Comparison of ENCODE assay signal across 9 cellular contexts in the genomic region with DNA sequence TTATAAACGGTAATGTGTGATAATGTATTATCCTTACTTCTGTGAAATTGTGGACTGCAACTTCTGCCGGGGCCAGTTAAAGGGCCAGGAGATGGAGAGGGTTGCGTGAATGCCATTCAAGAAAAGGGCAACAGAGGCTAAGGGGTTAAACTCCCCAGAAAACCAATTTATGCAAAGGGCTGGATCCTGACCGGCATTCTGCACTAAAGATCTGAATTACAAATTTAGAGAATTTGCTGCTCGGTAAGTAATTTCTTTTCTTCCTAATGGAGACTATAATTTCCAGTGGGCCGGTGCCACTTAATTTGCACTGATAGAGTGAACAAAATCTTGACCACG.
A peak's percentile ranks its signal among the peaks of the same experiment; 100 is the strongest.
DNase-seq lines count a peak whose midpoint lies in the region; ATAC-seq and TF ChIP-seq lines count a peak whose summit lies in the region.
"Had no signal": no experiment of that assay in that cellular context is flagged by ENCODE, and none has a peak within 500 bp of the region (broad histone marks: within the 10 kb centered on the region; RNA-seq: fewer than 3 reads in every experiment).

No MANE protein-coding gene starts in this region.

- H3F3A ChIP-seq in PC-9 (ENCODE audit: insufficient read depth, low read depth) = peaks cover 13% of the 10 kb centered on the region

- ATAC-seq in right cardiac atrium = no peak
- no peak for ATAC-seq in HG03175 (IDR thresholded peaks at IDR 0.05; ENCODE audit: unreplicated experiment)
- ATAC-seq in GM19035 (IDR thresholded peaks at IDR 0.05; ENCODE audit: unreplicated experiment) = no peak
- no peak for ATAC-seq in HG02885 (IDR thresholded peaks at IDR 0.05; ENCODE audit: poor library complexity, unreplicated experiment)

- CTCF ChIA-PET in PC-9 (lab: Charles Lee) = interaction anchor here (0.5 to 1.2 kb wide), 9 partner anchors 11 to 529 kb away, joined by 3 to 11 read pairs (median 4); no protein-coding TSS in a partner anchor

- H3K36me3 ChIP-seq in PC-9 (ENCODE audit: low read depth) (no peaks in the 10 kb centered on the region), sigmoid colon (no peaks in the 10 kb centered on the region)

- no peak overlapping the region for H3K27ac ChIP-seq in PC-9
- H3K27ac ChIP-seq in right cardiac atrium (ENCODE audit: low read length) = peak overlapping the region; percentile 56
- peak overlapping the region; percentile 20 to 71 (median 62) for H3K27ac ChIP-seq in sigmoid colon

- POLR2A ChIA-PET in PC-9 (lab: Charles Lee; ENCODE audit: unreplicated experiment) = no interaction called here

- BruUV-seq in PC-9 (replicated peaks; lab: Mats Ljungman, UMichigan) = no TSS peak

- peak overlapping the region; percentile 54 for H3K4me3 ChIP-seq in GM12865 (ENCODE audit: low read depth, low read length)
- no peak overlapping the region for H3K4me3 ChIP-seq in PC-9
- H3K4me3 ChIP-seq in right cardiac atrium (ENCODE audit: low read length) = peak overlapping the region; percentile 17
- H3K4me3 ChIP-seq in sigmoid colon = no peak overlapping the region

- no peak overlapping the region for H2AFZ ChIP-seq in PC-9

- intact Hi-C loops in PC-9 (cut with micrococcal nuclease; ENCODE audit: unreplicated experiment) (loop anchor here (1.0 to 5.0 kb wide), 7 partner anchors 25 to 1628 kb away; no protein-coding TSS in a partner anchor), right cardiac atrium (cut with DNase I) (loop anchor here in 3 of 4 donors (5.0 to 10.0 kb wide), 3 partner anchors 124 to 366 kb away; no protein-coding TSS in a partner anchor), sigmoid colon (cut with DNase I) (loop anchor here (10.0 kb wide), 2 partner anchors 124 to 254 kb away; no protein-coding TSS in a partner anchor)

- no peak for TF ChIP-seq EP300 in sigmoid colon (IDR thresholded peaks at IDR 0.05)

- no peak for TF ChIP-seq POLR2A in sigmoid colon (IDR thresholded peaks at IDR 0.05)

- H3K4me1 ChIP-seq in PC-9 (replicated peaks; ENCODE audit: insufficient read depth) = peaks cover 26% of the 10 kb centered on the region
- H3K4me1 ChIP-seq in right cardiac atrium (ENCODE audit: control insufficient read depth, insufficient read depth, low read length) = peaks cover 4% of the 10 kb centered on the region
- H3K4me1 ChIP-seq in sigmoid colon = peaks cover 0 to 35% (median 23%) of the 10 kb centered on the region in 4 donors

- no peak for TF ChIP-seq CTCF in GM12865 (IDR thresholded peaks at IDR 0.05; ENCODE audit: insufficient read depth, low read depth, low read length, missing control alignments)
- TF ChIP-seq CTCF in PC-9 (conservative IDR thresholded peaks at IDR 0.05) = no peak
- TF ChIP-seq CTCF in sigmoid colon (IDR thresholded peaks at IDR 0.05) = no peak

- H3K9me2 ChIP-seq in PC-9 (ENCODE audit: insufficient read depth) = no peaks in the 10 kb centered on the region

- WGBS in right cardiac atrium = 36% methylated on average over 7 of the region's 7 CpGs
- 46 to 58% methylated on average over 7 of the region's 7 CpGs for WGBS in sigmoid colon, 2 donors

- no peak for DNase-seq in GM12865 (ENCODE audit: low read depth)
- DNase-seq in PC-9 = no peak
- DNase-seq in right cardiac atrium = no peak
- no peak for DNase-seq in sigmoid colon
- DNase-seq in NCI-H1092 treated with DMSO at 0.1 percent for 48 hours (lab: John Stamatoyannopoulos, UW) = no peak
- DNase-seq: NCI-H1417 treated with DMSO at 0.1 percent for 48 hours had no signal

- peak overlapping the region; percentile 2; the same call in 1 of the 2 replicates for H3K4me2 ChIP-seq in PC-9

- no peaks in the 10 kb centered on the region for H3K79me2 ChIP-seq in PC-9 (ENCODE audit: low read depth)

- no peaks in the 10 kb centered on the region for H4K20me1 ChIP-seq in PC-9 (ENCODE audit: insufficient read depth)

- H3K9me3 ChIP-seq in PC-9 (ENCODE audit: insufficient read depth, low read depth) = no peaks in the 10 kb centered on the region; the same call in 1 of the 2 replicates
- no peaks in the 10 kb centered on the region for H3K9me3 ChIP-seq in right cardiac atrium (ENCODE audit: control insufficient read depth, low read length)
- no peaks in the 10 kb centered on the region for H3K9me3 ChIP-seq in sigmoid colon

- H3K27me3 ChIP-seq in PC-9 (ENCODE audit: insufficient read depth, low read depth) = no peaks in the 10 kb centered on the region
- H3K27me3 ChIP-seq in right cardiac atrium (ENCODE audit: control insufficient read depth, insufficient read depth) = no peaks in the 10 kb centered on the region
- no peaks in the 10 kb centered on the region for H3K27me3 ChIP-seq in sigmoid colon

Comparison
In these comparisons a context has a peak if more than half of its experiments do, and no peak if none do; other contexts are left out.
1. H3K4me3 ChIP-seq: peak in GM12865 (single experiment) and right cardiac atrium (single experiment); none in PC-9 (single experiment) and sigmoid colon (0 of 4).